In genomic region chr9:70110194-70111041, GRCh38 we compare ENCODE assay signal across 11 cellular contexts.
DNase-seq lines count a peak whose midpoint lies in the region; ATAC-seq and TF ChIP-seq lines count a peak whose summit lies in the region.
"Had no signal": no experiment of that assay in that cellular context is flagged by ENCODE, and none has a peak within 500 bp of the region (broad histone marks: within the 10 kb centered on the region; RNA-seq: fewer than 3 reads in every experiment).

No MANE protein-coding gene starts in this region.

- H3K9me3 ChIP-seq in OCI-LY3 (ENCODE audit: insufficient read depth, low read length), result no peaks in the 10 kb centered on the region
- H3K9me3 ChIP-seq in PC-9 (ENCODE audit: insufficient read depth, low read depth), result no peaks in the 10 kb centered on the region
- H3K9me3 ChIP-seq: Caco-2, prostate gland, upper lobe of left lung had no signal

- H3K36me3 ChIP-seq in OCI-LY3 (replicated peaks; ENCODE audit: low read depth, low read length) (no peaks in the 10 kb centered on the region), PC-9 (ENCODE audit: low read depth) (no peaks in the 10 kb centered on the region)
- H3K36me3 ChIP-seq: prostate gland had no signal

- 0 out of 2 replicates have a peak overlapping the region, but pooled peaks have one; percentile 11 for H3K27ac ChIP-seq in OCI-LY3 (ENCODE audit: low read length)
- H3K27ac ChIP-seq in PC-9, result no peak overlapping the region
- H3K27ac ChIP-seq: prostate gland, upper lobe of left lung had no signal

- DNase-seq in COLO668 (lab: John Stamatoyannopoulos, UW; ENCODE audit: unreplicated experiment), result peak; percentile 57
- no peak for DNase-seq in HFFc6
- no peak for DNase-seq in left ventricle myocardium superior
- DNase-seq in PC-9, result no peak
- no peak for DNase-seq in SW480 (ENCODE audit: low spot score)

- H3K4me1 Mint-ChIP-seq in HFFc6 (ENCODE audit: low read depth), result peaks cover 50% of the 10 kb centered on the region

- ATAC-seq in left ventricle myocardium superior (peak; percentile 64), GM18861 (IDR thresholded peaks at IDR 0.05; ENCODE audit: unreplicated experiment) (no peak)
- ATAC-seq in activated CD4-positive, CD25-positive, alpha-beta regulatory T cell treated with anti-CD3 and anti-CD28 coated beads, Interleukin-2, amount 50 U/mL, for 24 hours, result no peak

- H3K4me1 ChIP-seq in OCI-LY3 (ENCODE audit: low read length) (peaks cover 17% of the 10 kb centered on the region), PC-9 (replicated peaks; ENCODE audit: insufficient read depth) (peaks cover 28% of the 10 kb centered on the region)
- H3K4me1 ChIP-seq: Caco-2, prostate gland had no signal

- H3K4me3 ChIP-seq in OCI-LY3 (ENCODE audit: low read length) (peak overlapping the region; percentile 72), PC-9 (no peak overlapping the region)
- H3K4me3 ChIP-seq: prostate gland, upper lobe of left lung had no signal

- CTCF ChIA-PET in PC-9 (lab: Charles Lee), result interaction anchor here (0.7 to 2.1 kb wide), 7 partner anchors 16 to 139 kb away, joined by 3 to 27 read pairs (median 4); partner anchors contain the start of gene MAMDC2

- H4K20me1 ChIP-seq in OCI-LY3 (ENCODE audit: insufficient read depth, low read length) (no peaks in the 10 kb centered on the region), PC-9 (ENCODE audit: insufficient read depth) (no peaks in the 10 kb centered on the region)

- no peaks in the 10 kb centered on the region; the same call in 1 of the 2 replicates for H3K27me3 Mint-ChIP-seq in HFFc6 (ENCODE audit: insufficient read depth)

- POLR2A ChIA-PET in PC-9 (lab: Charles Lee; ENCODE audit: unreplicated experiment), result interaction anchor here (0.6 kb wide), 1 partner anchor 192 kb away, joined by 5 read pairs; no protein-coding TSS in a partner anchor

- H3F3A ChIP-seq in PC-9 (ENCODE audit: insufficient read depth, low read depth), result no peaks in the 10 kb centered on the region

- intact Hi-C loops in left ventricle myocardium superior (cut with micrococcal nuclease) (loop anchor here (2.0 kb wide), 1 partner anchor 138 kb away; no protein-coding TSS in a partner anchor), PC-9 (cut with micrococcal nuclease; ENCODE audit: unreplicated experiment) (loop anchor here (5.0 to 10.0 kb wide), 7 partner anchors 58 to 936 kb away; partner anchors contain the start of genes APBA1 and TJP2)

- H3K4me2 ChIP-seq in OCI-LY3 (ENCODE audit: low read length) (peak overlapping the region; percentile 89), PC-9 (no peak overlapping the region)

- H3K9me3 Mint-ChIP-seq in HFFc6, result no peaks in the 10 kb centered on the region

- H3K4me3 Mint-ChIP-seq in HFFc6, result no peak overlapping the region

- H3K36me3 Mint-ChIP-seq in HFFc6 (ENCODE audit: low read depth), result no peaks in the 10 kb centered on the region

- TF ChIP-seq CTCF in HFFc6 (IDR thresholded peaks at IDR 0.05) (no peak), OCI-LY3 (IDR thresholded peaks at IDR 0.05; ENCODE audit: low read depth, low read length) (no peak), PC-9 (conservative IDR thresholded peaks at IDR 0.05) (no peak)

- no TSS peak for BruUV-seq in PC-9 (replicated peaks; lab: Mats Ljungman, UMichigan)

- H3K27ac Mint-ChIP-seq in HFFc6, result peak overlapping the region; percentile 54

- H3K9ac ChIP-seq in OCI-LY3 (ENCODE audit: low read length), result peak overlapping the region; percentile 39; the same call in 1 of the 2 replicates

- 0 out of 2 replicates have a peak, but pooled peaks cover 10% of the 10 kb centered on the region for H3K27me3 ChIP-seq in OCI-LY3 (ENCODE audit: low read depth, low read length)
- no peaks in the 10 kb centered on the region for H3K27me3 ChIP-seq in PC-9 (ENCODE audit: insufficient read depth, low read depth)
- H3K27me3 ChIP-seq: upper lobe of left lung had no signal

- no peaks in the 10 kb centered on the region for H3K9me2 ChIP-seq in PC-9 (ENCODE audit: insufficient read depth)

- H3K79me2 ChIP-seq in OCI-LY3 (ENCODE audit: low read length) (no peaks in the 10 kb centered on the region), PC-9 (ENCODE audit: low read depth) (no peaks in the 10 kb centered on the region)

- H2AFZ ChIP-seq in OCI-LY3 (ENCODE audit: low read depth, low read length) (no peak overlapping the region; the same call in 1 of the 2 replicates), PC-9 (no peak overlapping the region)
